In genomic region chr6:16764188-16764950, GRCh38 we compare ENCODE assay signal across 8 cellular contexts. TPM values are rescaled to one million over a fixed set of nuclear protein-coding genes. Genes with fewer than 3 reads are reported as not detected.
DNase-seq lines count a peak whose midpoint lies in the region; ATAC-seq and TF ChIP-seq lines count a peak whose summit lies in the region.
"Had no signal": no experiment of that assay in that cellular context is flagged by ENCODE, and none has a peak within 500 bp of the region (broad histone marks: within the 10 kb centered on the region; RNA-seq: fewer than 3 reads in every experiment).

No MANE protein-coding gene starts in this region.

- H3K4me1 Mint-ChIP-seq in neural crest cell = peaks cover 23% of the 10 kb centered on the region

- no peak for ATAC-seq in GM18502 (IDR thresholded peaks at IDR 0.05; ENCODE audit: poor library complexity, unreplicated experiment)

- TF ChIP-seq CTCF in breast epithelium (IDR thresholded peaks at IDR 0.05) (peak in 2 of 3 donors; percentile 32 to 47), neural crest cell (conservative IDR thresholded peaks at IDR 0.05) (peak; percentile 58)

- no peak for TF ChIP-seq POLR2A in breast epithelium (IDR thresholded peaks at IDR 0.05)

- DNase-seq in ELR (ENCODE audit: low read depth) (peak; percentile 79), MV-4-11 (lab: John Stamatoyannopoulos, UW) (peak; percentile 27), breast epithelium (ENCODE audit: low spot score in 2 of 2) (no peak), neural crest cell (ENCODE audit: low read depth, low spot score) (no peak), medulla oblongata (ENCODE audit: extremely low spot score) (no peak)
- DNase-seq in activated CD4-positive, alpha-beta T cell treated with anti-CD3 and anti-CD28 coated beads for 1 hour = no peak

- no peak overlapping the region for H3K4me3 ChIP-seq in breast epithelium
- H3K4me3 ChIP-seq: SJCRH30 had no signal

- H3K4me1 ChIP-seq in breast epithelium = peaks cover 0 to 4% of the 10 kb centered on the region in 2 donors

- H3K27me3 ChIP-seq in breast epithelium = no peaks in the 10 kb centered on the region
- H3K27me3 ChIP-seq: SJCRH30 had no signal

- H3K27ac ChIP-seq in breast epithelium = no peak overlapping the region
- H3K27ac ChIP-seq: SJCRH30 had no signal

- H3K4me3 Mint-ChIP-seq in neural crest cell = no peak overlapping the region

- no peaks in the 10 kb centered on the region for H3K36me3 ChIP-seq in breast epithelium
- H3K36me3 ChIP-seq: SJCRH30 had no signal

- H3K27ac Mint-ChIP-seq in neural crest cell (ENCODE audit: unreplicated experiment) = no peak overlapping the region

- no peaks in the 10 kb centered on the region for H3K9me3 Mint-ChIP-seq in neural crest cell

- peaks cover 28% of the 10 kb centered on the region for H3K27me3 Mint-ChIP-seq in neural crest cell (ENCODE audit: low read depth)

- intact Hi-C loops in breast epithelium (cut with DNase I; ENCODE audit: low total_unique reads) = no loop called here

- H3K9me3 ChIP-seq in breast epithelium = no peaks in the 10 kb centered on the region
- H3K9me3 ChIP-seq: SJCRH30 had no signal

- H3K36me3 Mint-ChIP-seq in neural crest cell (ENCODE audit: low read depth) = no peaks in the 10 kb centered on the region

RNA-seq across cellular contexts. Expression of gene ATXN1, which starts 3.1 kb away (rescaled TPM):
- 10 to 100 TPM; 26.7 to 63.2 (median 37.4) TPM for total RNA-seq in breast epithelium
- total RNA-seq in neural crest cell = 2.1 and 3.9 TPM in 2 replicates

Comparison
In these comparisons a context has a peak if more than half of its experiments do, and no peak if none do; other contexts are left out.
1. DNase-seq: peak in ELR (single experiment) and MV-4-11 (single experiment); none in breast epithelium (0 of 2), neural crest cell (single experiment), medulla oblongata (single experiment) and activated CD4-positive, alpha-beta T cell treated with anti-CD3 and anti-CD28 coated beads for 1 hour (single experiment).